Comparison of ENCODE assay signal across 28 cellular contexts in the genomic region with DNA sequence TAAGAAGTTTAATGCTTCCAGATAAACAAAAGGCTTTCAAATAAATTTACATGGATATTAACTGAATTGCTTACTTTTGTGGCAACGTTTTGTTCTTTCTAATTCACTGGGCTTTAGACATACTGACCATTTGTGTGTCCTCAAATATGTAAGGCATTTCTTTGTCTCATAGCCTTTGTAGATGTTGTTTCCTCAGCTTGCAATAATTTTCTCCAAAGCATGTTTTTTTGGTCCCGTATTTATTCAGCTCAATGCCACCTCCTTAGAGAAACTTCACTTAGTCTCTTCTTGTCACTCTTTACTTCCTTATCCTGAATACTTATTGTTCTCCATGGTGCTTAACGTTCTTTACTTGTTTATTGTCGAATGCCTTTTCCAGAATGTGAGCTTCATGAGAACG.
"Had no signal": no experiment of that assay in that cellular context is flagged by ENCODE, and none has a peak within 500 bp of the region (broad histone marks: within the 10 kb centered on the region; RNA-seq: fewer than 3 reads in every experiment).

No MANE protein-coding gene starts in this region.

- H3K4me3 Mint-ChIP-seq: dendritic cell treated with granulocyte-macrophage colony-stimulating factor and Interleukin-4, amounts not matched to agents 40 ng/mL and 50 ng/mL, for 4 days; endodermal cell; mesothelial cell of epicardium; naive thymus-derived CD8-positive, alpha-beta T cell; nephron progenitor cell; stimulated activated memory B cell treated with anti-CD40 and anti-IgM and Interleukin-4, amounts not matched to agents 10 μg/mL and 1 μg/mL and 100 μg/mL, for 72 hours; stimulated activated naive CD8-positive, alpha-beta T cell treated with anti-CD3 and anti-CD28 coated beads, Interleukin-15, Interleukin-2, amounts not matched to agents 100 ng/mL and 50 ng/mL, for 24 hours had no signal

- H3K9me3 Mint-ChIP-seq: dendritic cell treated with granulocyte-macrophage colony-stimulating factor and Interleukin-4, amounts not matched to agents 40 ng/mL and 50 ng/mL, for 4 days; endodermal cell; mesothelial cell of epicardium; nephron progenitor cell had no signal

- FAIRE-seq: endothelial cell of umbilical vein, islet of Langerhans had no signal

- H3K27ac ChIP-seq: colonic mucosa, esophagus muscularis mucosa, foreskin keratinocyte, gastroesophageal sphincter, heart left ventricle, hepatocyte, left lung, prostate gland, right atrium auricular region, spleen, thyroid gland had no signal

- H3K27me3 Mint-ChIP-seq: dendritic cell treated with granulocyte-macrophage colony-stimulating factor and Interleukin-4, amounts not matched to agents 40 ng/mL and 50 ng/mL, for 4 days; naive thymus-derived CD8-positive, alpha-beta T cell; stimulated activated memory B cell treated with anti-CD40 and anti-IgM and Interleukin-4, amounts not matched to agents 10 μg/mL and 1 μg/mL and 100 μg/mL, for 72 hours; stimulated activated naive CD8-positive, alpha-beta T cell treated with anti-CD3 and anti-CD28 coated beads, Interleukin-15, Interleukin-2, amounts not matched to agents 100 ng/mL and 50 ng/mL, for 24 hours had no signal

- DNase-seq: colonic mucosa; effector CD8-positive, alpha-beta T cell; endodermal cell; foreskin keratinocyte; heart left ventricle; left cardiac atrium; left lung; mesenchymal stem cell; mucosa of descending colon; naive thymus-derived CD8-positive, alpha-beta T cell; nephron progenitor cell; nucleus accumbens; spleen; stimulated activated CD4-positive, alpha-beta T cell treated with anti-CD3 and anti-CD28 coated beads, Interleukin-4, amount 100 ng/mL, for 4 hours; thyroid gland; trophoblast cell had no signal

- H3K4me1 ChIP-seq: colonic mucosa, foreskin keratinocyte, left lung, prostate gland, spleen had no signal

- H3K27me3 ChIP-seq: colonic mucosa, esophagus muscularis mucosa, foreskin keratinocyte, gastroesophageal sphincter, heart left ventricle, hepatocyte, left lung, right atrium auricular region, spleen, thyroid gland had no signal

- H3K27ac Mint-ChIP-seq: dendritic cell treated with granulocyte-macrophage colony-stimulating factor and Interleukin-4, amounts not matched to agents 40 ng/mL and 50 ng/mL, for 4 days; endodermal cell; mesothelial cell of epicardium; naive thymus-derived CD8-positive, alpha-beta T cell; nephron progenitor cell; stimulated activated memory B cell treated with anti-CD40 and anti-IgM and Interleukin-4, amounts not matched to agents 10 μg/mL and 1 μg/mL and 100 μg/mL, for 72 hours; stimulated activated naive CD8-positive, alpha-beta T cell treated with anti-CD3 and anti-CD28 coated beads, Interleukin-15, Interleukin-2, amounts not matched to agents 100 ng/mL and 50 ng/mL, for 24 hours had no signal

- H3K36me3 ChIP-seq: colonic mucosa, esophagus muscularis mucosa, gastroesophageal sphincter, heart left ventricle, left lung, prostate gland, right atrium auricular region, spleen, thyroid gland had no signal

- H3K9me3 ChIP-seq: colonic mucosa, esophagus muscularis mucosa, gastroesophageal sphincter, heart left ventricle, left lung, mucosa of descending colon, prostate gland, right atrium auricular region, thyroid gland had no signal

- H3K4me1 Mint-ChIP-seq: mesothelial cell of epicardium; naive thymus-derived CD8-positive, alpha-beta T cell; nephron progenitor cell; stimulated activated memory B cell treated with anti-CD40 and anti-IgM and Interleukin-4, amounts not matched to agents 10 μg/mL and 1 μg/mL and 100 μg/mL, for 72 hours had no signal

- ATAC-seq: foreskin keratinocyte; gastroesophageal sphincter; heart left ventricle; left cardiac atrium; left lung; mucosa of descending colon; naive thymus-derived CD8-positive, alpha-beta T cell; sciatic nerve; stimulated activated memory B cell treated with anti-CD40 and anti-IgM and Interleukin-4, amounts not matched to agents 10 μg/mL and 1 μg/mL and 100 μg/mL, for 72 hours had no signal

- H3K36me3 Mint-ChIP-seq: mesothelial cell of epicardium had no signal

- H3K4me3 ChIP-seq: colonic mucosa, esophagus muscularis mucosa, gastroesophageal sphincter, heart left ventricle, hepatocyte, left lung, mucosa of descending colon, prostate gland, right atrium auricular region, spleen, thyroid gland had no signal
